20 cellular contexts compared by ENCODE assay signal in genomic region chr11:6621711-6622211, GRCh38.
"Had no signal": no experiment of that assay in that cellular context is flagged by ENCODE, and none has a peak within 500 bp of the region (broad histone marks: within the 10 kb centered on the region; RNA-seq: fewer than 3 reads in every experiment).

No MANE protein-coding gene starts in this region.

- H3K4me1 ChIP-seq: prostate gland had no signal

- H3K27me3 ChIP-seq: esophagus muscularis mucosa, gastrocnemius medialis, stomach, suprapubic skin, tibial nerve had no signal

- H3K27ac ChIP-seq: esophagus muscularis mucosa, gastrocnemius medialis, prostate gland, stomach, suprapubic skin, tibial nerve had no signal

- DNase-seq: activated CD4-positive, alpha-beta T cell treated with anti-CD3 and anti-CD28 coated beads for 36 hours; activated CD4-positive, alpha-beta T cell treated with anti-CD3 and anti-CD28 coated beads, Interleukin-2, amount 50 U/mL, for 4 hours; activated CD8-positive, alpha-beta memory T cell treated with anti-CD3 and anti-CD28 coated beads for 24 hours; activated CD8-positive, alpha-beta memory T cell treated with anti-CD3 and anti-CD28 coated beads, Interleukin-2, amount 50 U/mL, for 4 hours; activated naive CD4-positive, alpha-beta T cell treated with anti-CD3 and anti-CD28 coated beads, Interleukin-2, amount 50 U/mL, for 16 hours; activated T-cell treated with anti-CD3 and anti-CD28 coated beads, Interleukin-2, amount 50 U/mL, for 4 hours; aorta; caudate nucleus; effector memory CD8-positive, alpha-beta T cell; gastrocnemius medialis; hippocampal formation; nucleus accumbens; stimulated activated CD4-positive, alpha-beta T cell treated with anti-CD3 and anti-CD28 coated beads, Interleukin-1b, Interleukin-23, amount 100 ng/mL, for 48 hours; stomach; T-helper 9 cell had no signal

- H3K36me3 ChIP-seq: gastrocnemius medialis, prostate gland had no signal

- H3K9me3 ChIP-seq: esophagus muscularis mucosa, gastrocnemius medialis, prostate gland, stomach, suprapubic skin, tibial nerve had no signal

- H3K4me3 ChIP-seq: esophagus muscularis mucosa, gastrocnemius medialis, prostate gland, stomach, suprapubic skin, tibial nerve had no signal

- ATAC-seq: activated CD4-positive, alpha-beta T cell treated with anti-CD3 and anti-CD28 coated beads for 36 hours; activated T-cell treated with anti-CD3 and anti-CD28 coated beads, Interleukin-2, amount 50 U/mL, for 4 hours; effector memory CD8-positive, alpha-beta T cell; gastrocnemius medialis; WTC11 had no signal
